8 cellular contexts compared by ENCODE assay signal in genomic region chr2:226031962-226032441, GRCh38.
A peak's percentile ranks its signal among the peaks of the same experiment; 100 is the strongest.
DNase-seq lines count a peak whose midpoint lies in the region; ATAC-seq and TF ChIP-seq lines count a peak whose summit lies in the region.

No MANE protein-coding gene starts in this region.

- no peaks in the 10 kb centered on the region for H3K79me2 ChIP-seq in PC-3 (ENCODE audit: low read length)
- H3K79me2 ChIP-seq in fibroblast of lung (ENCODE audit: control insufficient read depth, insufficient read depth, low read length): no peaks in the 10 kb centered on the region
- H3K79me2 ChIP-seq in osteoblast (ENCODE audit: insufficient read depth, low read length): no peaks in the 10 kb centered on the region

- H4K20me1 ChIP-seq in PC-3 (ENCODE audit: low read length): no peaks in the 10 kb centered on the region
- no peaks in the 10 kb centered on the region for H4K20me1 ChIP-seq in fibroblast of lung (ENCODE audit: control insufficient read depth, extremely low read depth, insufficient read depth, low read length)
- H4K20me1 ChIP-seq in osteoblast (ENCODE audit: insufficient read depth, low read length): no peaks in the 10 kb centered on the region

- H3K36me3 ChIP-seq in Caco-2 (ENCODE audit: control insufficient read depth, insufficient read depth, low read length): no peaks in the 10 kb centered on the region
- no peaks in the 10 kb centered on the region for H3K36me3 ChIP-seq in PC-3 (ENCODE audit: low read depth, low read length)
- no peaks in the 10 kb centered on the region for H3K36me3 ChIP-seq in fibroblast of lung (ENCODE audit: control insufficient read depth, insufficient read depth, low read length)
- no peaks in the 10 kb centered on the region for H3K36me3 ChIP-seq in osteoblast (ENCODE audit: insufficient read depth, low read length)

- H3K9ac ChIP-seq in PC-3 (ENCODE audit: low read length) (peak overlapping the region; percentile 66), fibroblast of lung (ENCODE audit: insufficient read depth, low read length) (no peak overlapping the region)

- TF ChIP-seq CTCF in Caco-2 (IDR thresholded peaks at IDR 0.05; ENCODE audit: insufficient read depth in 1 of 2, low read depth in 1 of 2, low read length in 1 of 2, severe bottlenecking in 1 of 2, unreplicated experiment in 1 of 2): no peak
- TF ChIP-seq CTCF in PC-3 (conservative IDR thresholded peaks at IDR 0.05; ENCODE audit: low read depth, low read length): no peak
- no peak for TF ChIP-seq CTCF in fibroblast of lung (conservative IDR thresholded peaks at IDR 0.05 in 1 of 2, IDR thresholded peaks at IDR 0.05 in 1 of 2; ENCODE audit: low read depth in 1 of 2, low read length in 2 of 2)
- no peak for TF ChIP-seq CTCF in osteoblast (IDR thresholded peaks at IDR 0.05; ENCODE audit: extremely low read depth, low read depth, low read length)

- peaks cover 9% of the 10 kb centered on the region for H3K4me1 Mint-ChIP-seq in Caco-2 (ENCODE audit: low read depth, unreplicated experiment)

- H3K9me3 Mint-ChIP-seq in Caco-2 (ENCODE audit: unreplicated experiment): no peaks in the 10 kb centered on the region

- peak overlapping the region; percentile 85 for H2AFZ ChIP-seq in PC-3 (ENCODE audit: low read length)
- peak overlapping the region; percentile 17 for H2AFZ ChIP-seq in fibroblast of lung (ENCODE audit: low read length)
- peak overlapping the region; percentile 97 for H2AFZ ChIP-seq in osteoblast (ENCODE audit: low read length)

- H3K27ac ChIP-seq in PC-3 (ENCODE audit: low read length): peak overlapping the region; percentile 64
- H3K27ac ChIP-seq in fibroblast of lung (ENCODE audit: insufficient read depth, low read length): peak overlapping the region; percentile 57
- no peak overlapping the region for H3K27ac ChIP-seq in osteoblast (ENCODE audit: low read depth, low read length)

- intact Hi-C loops in Caco-2 (cut with micrococcal nuclease; ENCODE audit: unreplicated experiment): loop anchor here (5.0 kb wide), 2 partner anchors 140 to 770 kb away; no protein-coding TSS in a partner anchor
- intact Hi-C loops in PC-3 (cut with micrococcal nuclease): loop anchor here (1.0 to 10.0 kb wide), 5 partner anchors 83 to 769 kb away; no protein-coding TSS in a partner anchor

- H3K36me3 Mint-ChIP-seq in Caco-2 (ENCODE audit: insufficient read depth, unreplicated experiment): no peaks in the 10 kb centered on the region

- H3K9me2 ChIP-seq in PC-3 (replicated peaks; ENCODE audit: low read length): no peaks in the 10 kb centered on the region

- ATAC-seq in PC-3 (peak; percentile 23), HG03439 (IDR thresholded peaks at IDR 0.05; ENCODE audit: unreplicated experiment) (no peak), GM21529 (IDR thresholded peaks at IDR 0.05; ENCODE audit: unreplicated experiment) (no peak)

- H3F3A ChIP-seq in PC-3 (ENCODE audit: low read length, unreplicated experiment): no peaks in the 10 kb centered on the region

- H3K4me3 Mint-ChIP-seq in Caco-2 (ENCODE audit: unreplicated experiment): peak overlapping the region; percentile 77

- no peak for DNase-seq in Caco-2
- DNase-seq in PC-3: no peak
- peak; percentile 9 to 53 for DNase-seq in fibroblast of lung (ENCODE audit: low read depth in 2 of 2)
- no peak for DNase-seq in osteoblast (ENCODE audit: insufficient read length, low spot score, missing footprints)
- no peak for DNase-seq in SKM-1 (lab: John Stamatoyannopoulos, UW; ENCODE audit: unreplicated experiment)
- no peak for DNase-seq in COLO829 (ENCODE audit: low spot score)

- H3K4me2 ChIP-seq in PC-3 (ENCODE audit: low read length) (peak overlapping the region; percentile 90), fibroblast of lung (ENCODE audit: extremely low read depth, insufficient read depth, low read length) (peak overlapping the region; percentile 92), osteoblast (ENCODE audit: insufficient read depth, low read length) (peak overlapping the region; percentile 86)

- H3K9me3 ChIP-seq in Caco-2 (no peaks in the 10 kb centered on the region), PC-3 (ENCODE audit: low read length) (no peaks in the 10 kb centered on the region), fibroblast of lung (ENCODE audit: control insufficient read depth, insufficient read depth, low read depth, low read length) (no peaks in the 10 kb centered on the region), osteoblast (ENCODE audit: low read depth, low read length) (no peaks in the 10 kb centered on the region)

- no peaks in the 10 kb centered on the region for H3K27me3 Mint-ChIP-seq in Caco-2 (ENCODE audit: insufficient read depth, unreplicated experiment)

- no peaks in the 10 kb centered on the region for H3K27me3 ChIP-seq in Caco-2 (replicated peaks; ENCODE audit: control insufficient read depth, insufficient read depth, low read length)
- H3K27me3 ChIP-seq in PC-3 (ENCODE audit: low read length): no peaks in the 10 kb centered on the region
- no peaks in the 10 kb centered on the region for H3K27me3 ChIP-seq in fibroblast of lung (ENCODE audit: control insufficient read depth, insufficient read depth, low read length)
- no peaks in the 10 kb centered on the region for H3K27me3 ChIP-seq in osteoblast (ENCODE audit: insufficient read depth, low read length)

- BruUV-seq in Caco-2 (replicated peaks; lab: Mats Ljungman, UMichigan) (no TSS peak), PC-3 (replicated peaks; lab: Mats Ljungman, UMichigan) (TSS peak; percentile 58)

- H3K4me1 ChIP-seq in Caco-2 (no peaks in the 10 kb centered on the region), PC-3 (ENCODE audit: insufficient read depth, low read length) (peaks cover 12% of the 10 kb centered on the region), fibroblast of lung (ENCODE audit: control insufficient read depth, extremely low read depth, insufficient read depth, low read length) (no peaks in the 10 kb centered on the region), osteoblast (ENCODE audit: insufficient read depth, low read length) (peaks cover 11% of the 10 kb centered on the region)

- H3K4me3 ChIP-seq in Caco-2 (ENCODE audit: low read depth, low read length) (peak overlapping the region; percentile 59), PC-3 (ENCODE audit: low read length) (peak overlapping the region; percentile 73), fibroblast of lung (replicated peaks in 1 of 4; ENCODE audit: control extremely low read depth in 1 of 4, insufficient read depth in 1 of 4, low read depth in 3 of 4, low read length in 4 of 4) (peak overlapping the region; percentile 63 to 75 (median 67)), osteoblast (ENCODE audit: insufficient read depth, low read length) (peak overlapping the region; percentile 84)

- CTCF ChIA-PET in Caco-2 (lab: Charles Lee): no interaction called here
- CTCF ChIA-PET in PC-3 (lab: Charles Lee): interaction anchor here (0.5 kb wide), 1 partner anchor 155 kb away, joined by 10 read pairs; no protein-coding TSS in a partner anchor

- no peak overlapping the region for H3K27ac Mint-ChIP-seq in Caco-2 (ENCODE audit: unreplicated experiment)

- POLR2A ChIA-PET in Caco-2 (lab: Charles Lee) (interaction anchor here (0.5 to 0.6 kb wide), 2 partner anchors 466 to 806 kb away, joined by 4 to 5 read pairs; no protein-coding TSS in a partner anchor), PC-3 (lab: Charles Lee; ENCODE audit: unreplicated experiment) (interaction anchor here (0.9 kb wide), 1 partner anchor 87 kb away, joined by 4 read pairs; no protein-coding TSS in a partner anchor)

Comparison
In these comparisons a context has a peak if more than half of its experiments do, and no peak if none do; other contexts are left out.
1. DNase-seq: peak in fibroblast of lung (2 of 2); none in Caco-2 (0 of 2), PC-3 (single experiment), osteoblast (single experiment), SKM-1 (single experiment) and COLO829 (single experiment).
2. H2AFZ ChIP-seq: peak in every context shown above with its lines; median percentile 97 in osteoblast; 85 in PC-3; 17 in fibroblast of lung.
3. Peak in every context shown above with its lines, with median percentiles within 50 percentile points of each other: H3K4me3 ChIP-seq and H3K4me2 ChIP-seq.